ENCODE assay signal across 1 cellular context in genomic region chr13:110349239-110349638, GRCh38.
TF ChIP-seq lines count a peak whose summit lies in the region.

No MANE protein-coding gene starts in this region.

TF ChIP-seq in IMR-90, 13 proteins besides CTCF, POLR2A, EP300 and RAD21 (continued from another document):
- TF ChIP-seq MAFK (IDR thresholded peaks at IDR 0.05; ENCODE audit: low read depth, low read length) (no peak), RCOR1 (IDR thresholded peaks at IDR 0.05; ENCODE audit: insufficient replicate concordance, low read length) (no peak), FOS (IDR thresholded peaks at IDR 0.05; ENCODE audit: low read depth, low read length) (no peak), RFX5 (IDR thresholded peaks at IDR 0.05; ENCODE audit: low read depth, low read length) (no peak), CEBPB (IDR thresholded peaks at IDR 0.05; ENCODE audit: low read depth, low read length) (no peak), MXI1 (IDR thresholded peaks at IDR 0.05; ENCODE audit: borderline replicate concordance, low read depth, low read length) (no peak), USF2 (IDR thresholded peaks at IDR 0.05; ENCODE audit: low read depth, low read length) (no peak), SMC3 (IDR thresholded peaks at IDR 0.05; ENCODE audit: low read depth, low read length) (no peak), BHLHE40 (IDR thresholded peaks at IDR 0.05; ENCODE audit: low read depth, low read length) (no peak)
